ENCODE assay signal across 8 cellular contexts in the genomic region with DNA sequence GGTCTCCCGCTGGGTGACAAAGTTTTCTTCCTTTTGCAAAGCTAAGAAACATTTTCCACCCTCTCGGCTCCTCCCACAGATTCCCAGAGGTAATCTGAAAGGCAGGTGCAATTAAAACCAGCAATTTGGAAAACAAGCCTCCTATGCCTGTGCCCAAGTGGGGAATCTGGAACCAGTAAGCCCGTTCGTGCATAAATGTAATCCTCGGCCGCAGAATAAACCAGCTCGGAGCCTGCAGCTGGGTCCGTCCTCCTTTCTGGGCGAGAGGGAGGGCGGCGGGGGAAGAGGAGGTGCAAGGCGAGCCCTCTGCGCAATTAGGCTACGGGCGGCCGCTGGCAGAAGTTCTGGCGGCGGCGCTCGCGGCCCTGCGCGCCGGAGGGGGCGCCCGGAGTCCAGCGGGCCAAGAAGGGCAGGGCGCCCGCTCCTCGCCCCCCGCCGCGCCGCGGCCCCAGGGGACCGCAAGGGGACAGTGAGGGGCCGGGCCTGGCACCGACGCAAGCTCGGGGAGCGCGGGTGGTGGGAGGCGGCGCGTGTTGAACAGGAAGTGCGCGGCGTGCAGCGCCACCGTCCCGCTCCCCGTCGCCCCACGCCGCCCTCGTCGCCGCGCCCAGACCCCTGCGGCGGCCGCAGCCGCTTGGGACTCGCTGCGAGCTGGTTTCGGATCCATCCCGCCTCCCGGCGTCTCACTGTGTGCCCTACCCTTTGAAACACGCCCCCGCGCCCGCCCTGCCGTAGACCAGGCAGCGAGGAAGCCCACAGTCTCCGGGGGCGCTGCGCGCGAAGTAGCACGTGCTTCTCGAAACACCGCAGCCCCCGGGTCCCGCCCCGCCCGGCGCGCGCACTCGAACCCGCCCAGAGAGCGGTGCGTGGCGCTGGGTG. TPM values are rescaled to one million over a fixed set of nuclear protein-coding genes. Genes with fewer than 3 reads are reported as not detected.
DNase-seq lines count a peak whose midpoint lies in the region; ATAC-seq and TF ChIP-seq lines count a peak whose summit lies in the region.

A gene (minus strand): TSS at position 217 of the 879 bp plus-strand sequence. CDS start 495 bp downstream, outside the sequence.

- TF ChIP-seq CTCF in choroid plexus epithelial cell (conservative IDR thresholded peaks at IDR 0.05; ENCODE audit: low read depth, low read length) = no peak
- TF ChIP-seq CTCF in left lung (IDR thresholded peaks at IDR 0.05) = no peak

- intact Hi-C loops in left lung (cut with DNase I) = no loop called here

- H3K36me3 ChIP-seq in H7 (replicated peaks; ENCODE audit: control insufficient read depth, insufficient read depth, low read length) = no peaks in the 10 kb centered on the region
- H3K36me3 ChIP-seq in left lung = no peaks in the 10 kb centered on the region

- peak within 1 kb of the TSS; percentile 83 to 91 for H3K27ac ChIP-seq in left lung

- DNase-seq in EL (peak; percentile 34), H7 (peak; percentile 88), NCI-H1105 treated with DMSO at 0.1 percent for 48 hours (lab: John Stamatoyannopoulos, UW) (peak; percentile 54), choroid plexus epithelial cell (ENCODE audit: low read depth) (peak; percentile 36), left lung (peak; percentile 79 to 93)
- DNase-seq in activated CD4-positive, alpha-beta T cell treated with anti-CD3 and anti-CD28 coated beads for 24 hours (ENCODE audit: low read depth in 2 of 2) = peak; percentile 61 to 63
- DNase-seq in stimulated activated CD4-positive, alpha-beta T cell treated with anti-CD3 and anti-CD28 coated beads, Interleukin-2, amount 100 ng/mL, for 4 hours (ENCODE audit: low read depth) = peak; percentile 79

- ATAC-seq in left lung (peak; percentile 51), GM18873 (IDR thresholded peaks at IDR 0.05; ENCODE audit: low FRiP score, unreplicated experiment) (no peak)

- peaks cover 33% of the 10 kb centered on the region for H3K27me3 ChIP-seq in H7 (ENCODE audit: control insufficient read depth, insufficient read depth, low read length)
- H3K27me3 ChIP-seq in left lung = peaks cover 0 to 35% of the 10 kb centered on the region in 2 donors

- H3K9me3 ChIP-seq in left lung = no peaks in the 10 kb centered on the region

- H3K4me1 ChIP-seq in left lung = peaks cover 4 to 21% of the 10 kb centered on the region in 2 donors

- H3K4me3 ChIP-seq in H7 (ENCODE audit: insufficient read depth, low read depth, low read length) = peak within 1 kb of the TSS; percentile 74
- H3K4me3 ChIP-seq in choroid plexus epithelial cell (ENCODE audit: low read depth, low read length) = peak within 1 kb of the TSS; percentile 68
- H3K4me3 ChIP-seq in left lung = peak within 1 kb of the TSS; percentile 79 to 80

RNA-seq across cellular contexts. Expression of the gene that starts here (rescaled TPM):
- 5.8 and 6.0 TPM in 2 replicates for total RNA-seq in H7 (2014; rRNA removed; shearing (Covaris generic))
- 10 to 100 TPM; 23.3 to 34.6 TPM for total RNA-seq in left lung

Comparison
In these comparisons a context has a peak if more than half of its experiments do, and no peak if none do; other contexts are left out.
1. DNase-seq: peak in every context shown above with its lines; median percentile 88 in H7; 86 in left lung; 79 in stimulated activated CD4-positive, alpha-beta T cell treated with anti-CD3 and anti-CD28 coated beads, Interleukin-2, amount 100 ng/mL, for 4 hours; 62 in activated CD4-positive, alpha-beta T cell treated with anti-CD3 and anti-CD28 coated beads for 24 hours; 54 in NCI-H1105 treated with DMSO at 0.1 percent for 48 hours; 36 in choroid plexus epithelial cell; 34 in EL.